25 cellular contexts compared by ENCODE assay signal in genomic region chrY:7654985-7655384, GRCh38.
DNase-seq lines count a peak whose midpoint lies in the region; ATAC-seq, FAIRE-seq and TF ChIP-seq lines count a peak whose summit lies in the region.
"Had no signal": no experiment of that assay in that cellular context is flagged by ENCODE, and none has a peak within 500 bp of the region (broad histone marks: within the 10 kb centered on the region; RNA-seq: fewer than 3 reads in every experiment).

No MANE protein-coding gene starts in this region.

- no peak overlapping the region for H3K27ac ChIP-seq in small intestine (ENCODE audit: low read depth in 1 of 2, low read length in 1 of 2)
- H3K27ac ChIP-seq: GM23248 had no signal

- ATAC-seq in HG02884 (IDR thresholded peaks at IDR 0.05; ENCODE audit: unreplicated experiment) (peak; percentile 73), HG03103 (IDR thresholded peaks at IDR 0.05; ENCODE audit: low read depth, unreplicated experiment) (peak; percentile 63), HG03097 (IDR thresholded peaks at IDR 0.05; ENCODE audit: low FRiP score, unreplicated experiment) (no peak)
- ATAC-seq: GM12878, HepG2 had no signal

- TF ChIP-seq CTCF in GM20000 (IDR thresholded peaks at IDR 0.05; ENCODE audit: extremely low read depth, missing control alignments), result no peak

- no peaks in the 10 kb centered on the region for H3K4me1 ChIP-seq in small intestine (ENCODE audit: control insufficient read depth in 2 of 2, insufficient read depth in 1 of 2, low read depth in 1 of 2, low read length in 1 of 2)
- H3K4me1 ChIP-seq: BE2C, HAP-1 had no signal

- H3K4me3 ChIP-seq in small intestine (ENCODE audit: low read depth in 1 of 2, low read length in 2 of 2), result no peak overlapping the region
- H3K4me3 ChIP-seq: GM12878, GM23248, HAP-1 had no signal

- H3K27me3 ChIP-seq in small intestine (ENCODE audit: control insufficient read depth in 2 of 2, insufficient read depth in 2 of 2, low read length in 2 of 2), result no peaks in the 10 kb centered on the region
- H3K27me3 ChIP-seq: BE2C had no signal

- DNase-seq in GM19239 (ENCODE audit: insufficient read length, low spot score) (no peak), small intestine (no peak), NOMO-1 (lab: John Stamatoyannopoulos, UW; ENCODE audit: unreplicated experiment in 2 of 2) (no peak), SK-N-DZ (ENCODE audit: low spot score) (no peak), GM20000 (ENCODE audit: low spot score) (no peak)
- DNase-seq: ACHN; BE2C; C1 segment of cervical spinal cord; CD4-positive, CD25-positive, alpha-beta regulatory T cell; CD8-positive, alpha-beta memory T cell; COR-L47; DMS 273 treated with DMSO at 0.1 percent for 48 hours; DMS53; DND-41; EL; GM23248; Karpas-422; KBM-7 had no signal

- no peaks in the 10 kb centered on the region for H3K9me3 ChIP-seq in small intestine (ENCODE audit: control insufficient read depth, low read depth)
- H3K9me3 ChIP-seq: BE2C, HAP-1 had no signal

- no peaks in the 10 kb centered on the region for H3K36me3 ChIP-seq in small intestine (ENCODE audit: control insufficient read depth in 2 of 2, insufficient read depth in 2 of 2, low read length in 2 of 2)
- H3K36me3 ChIP-seq: BE2C, HAP-1 had no signal

- FAIRE-seq in GM19239 (lab: Jason Lieb, UNC) (peak; percentile 33), small intestine (lab: Jason Lieb, UNC) (peak; percentile 15)
- FAIRE-seq: A204.1, GM12878, HepG2 had no signal
